Comparison of ENCODE assay signal across 11 cellular contexts in genomic region chr13:114105351-114106225, GRCh38. TPM values are rescaled to one million over a fixed set of nuclear protein-coding genes. Genes with fewer than 3 reads are reported as not detected.
DNase-seq lines count a peak whose midpoint lies in the region; ATAC-seq and TF ChIP-seq lines count a peak whose summit lies in the region.
"Had no signal": no experiment of that assay in that cellular context is flagged by ENCODE, and none has a peak within 500 bp of the region (broad histone marks: within the 10 kb centered on the region; RNA-seq: fewer than 3 reads in every experiment).

No MANE protein-coding gene starts in this region.

- in situ Hi-C loops in Panc1 (cut with HindIII; ENCODE audit: low pct_unique_long_range_greater_than_20kb, low sequenced_read_pairs), result no loop called here

- H3K9me3 Mint-ChIP-seq in neural crest cell, result no peaks in the 10 kb centered on the region

- no peak overlapping the region for H3K27ac Mint-ChIP-seq in neural crest cell (ENCODE audit: unreplicated experiment)

- H3K27me3 ChIP-seq in BE2C, result no peaks in the 10 kb centered on the region
- no peaks in the 10 kb centered on the region for H3K27me3 ChIP-seq in Panc1 (ENCODE audit: control insufficient read depth, insufficient read depth, low read length)
- H3K27me3 ChIP-seq: dorsolateral prefrontal cortex had no signal

- BruUV-seq in Panc1 (replicated peaks; lab: Mats Ljungman, UMichigan), result TSS peak; percentile 32

- H3K36me3 Mint-ChIP-seq in neural crest cell (ENCODE audit: low read depth), result no peaks in the 10 kb centered on the region

- DNase-seq in BE2C, result peak; percentile 13
- no peak for DNase-seq in Panc1 (ENCODE audit: low read depth, low spot score)
- peak; percentile 32 for DNase-seq in fibroblast of gingiva (ENCODE audit: low read depth)
- no peak for DNase-seq in neural crest cell (ENCODE audit: low read depth, low spot score)
- DNase-seq in NOMO-1 treated with dmso at 0.1 percent for 144 hours (lab: John Stamatoyannopoulos, UW; ENCODE audit: unreplicated experiment), result no peak
- DNase-seq in iPS-NIHi7 (ENCODE audit: extremely low spot score), result no peak
- DNase-seq in C1 segment of cervical spinal cord (lab: John Stamatoyannopoulos, UW), result no peak
- DNase-seq: occipital lobe, SIG-M5 had no signal

- H3K4me1 ChIP-seq in BE2C, result peaks cover 9% of the 10 kb centered on the region
- peaks cover 66% of the 10 kb centered on the region for H3K4me1 ChIP-seq in Panc1 (ENCODE audit: control insufficient read depth, insufficient read depth, low read length)

- H3K27me3 Mint-ChIP-seq in neural crest cell (ENCODE audit: low read depth), result no peaks in the 10 kb centered on the region

- ATAC-seq in Panc1 (no peak), HG02610 (IDR thresholded peaks at IDR 0.05; ENCODE audit: unreplicated experiment) (no peak)

- CTCF ChIA-PET in Panc1 (lab: Charles Lee), result no interaction called here

- peak overlapping the region; percentile 42 for H3K4me3 Mint-ChIP-seq in neural crest cell

- peak overlapping the region; percentile 81 for H3K27ac ChIP-seq in Panc1 (ENCODE audit: low read length)

- H3K4me1 Mint-ChIP-seq in neural crest cell, result peaks cover 31% of the 10 kb centered on the region

- no peak for TF ChIP-seq CTCF in BE2C (IDR thresholded peaks at IDR 0.05; ENCODE audit: low read depth, low read length)
- no peak for TF ChIP-seq CTCF in Panc1 (IDR thresholded peaks at IDR 0.05)
- TF ChIP-seq CTCF in neural crest cell (conservative IDR thresholded peaks at IDR 0.05), result no peak

- H3K36me3 ChIP-seq in BE2C (no peaks in the 10 kb centered on the region), Panc1 (ENCODE audit: control insufficient read depth, insufficient read depth, low read length) (no peaks in the 10 kb centered on the region)

- H3K9me3 ChIP-seq in BE2C (no peaks in the 10 kb centered on the region), Panc1 (ENCODE audit: control insufficient read depth, insufficient read depth, low read depth, low read length) (no peaks in the 10 kb centered on the region)

- H3K4me3 ChIP-seq in BE2C (ENCODE audit: low read depth, low read length) (no peak overlapping the region), Panc1 (ENCODE audit: low read depth in 2 of 2, low read length in 2 of 2) (no peak overlapping the region)
- H3K4me3 ChIP-seq: dorsolateral prefrontal cortex had no signal

- POLR2A ChIA-PET in Panc1 (lab: Charles Lee), result no interaction called here

- intact Hi-C loops in Panc1 (cut with micrococcal nuclease; ENCODE audit: unreplicated experiment), result no loop called here

RNA-seq across cellular contexts. Expression of gene RASA3, which starts 26.8 kb away (rescaled TPM):
- 5.1 TPM for polyA plus RNA-seq in BE2C (2012; ENCODE audit: insufficient read depth, insufficient read length, low read depth)
- total RNA-seq in Panc1 (2021; ENCODE audit: unreplicated experiment), result 33.7 TPM
- polyA plus RNA-seq in Panc1 (2012; ENCODE audit: insufficient read length), result 38.4 TPM
- 29.5 and 31.5 TPM in 2 replicates for total RNA-seq in neural crest cell

Comparison
In these comparisons a context has a peak if more than half of its experiments do, and no peak if none do; other contexts are left out.
1. DNase-seq: peak in BE2C (single experiment) and fibroblast of gingiva (single experiment); none in Panc1 (single experiment), neural crest cell (single experiment), NOMO-1 treated with dmso at 0.1 percent for 144 hours (single experiment), iPS-NIHi7 (single experiment) and C1 segment of cervical spinal cord (0 of 14).